In the genomic region with DNA sequence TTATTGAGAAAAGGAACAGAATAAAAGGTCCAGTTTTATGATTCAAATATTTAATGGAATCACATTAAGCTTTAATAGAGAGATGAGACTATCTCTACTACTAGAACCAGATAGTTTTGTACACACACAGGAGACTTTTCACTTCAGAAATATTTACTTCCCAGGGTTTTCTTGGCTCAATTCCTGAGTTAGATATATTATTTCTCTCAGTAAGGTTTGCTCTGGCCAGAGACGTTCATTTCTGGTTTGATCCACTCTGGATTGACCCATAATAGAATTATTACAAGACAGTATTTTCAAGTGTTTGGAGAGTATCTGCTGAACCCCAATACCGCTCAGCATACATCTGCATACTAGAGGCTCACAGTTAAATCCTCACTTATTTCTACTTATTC, we compare ENCODE assay signal across 1 cellular context.
TF ChIP-seq lines count a peak whose summit lies in the region.

No MANE protein-coding gene starts in this region.

TF ChIP-seq in IMR-90, 13 proteins besides CTCF, POLR2A, EP300 and RAD21 (continued from another document):
- TF ChIP-seq, protein P1, sequence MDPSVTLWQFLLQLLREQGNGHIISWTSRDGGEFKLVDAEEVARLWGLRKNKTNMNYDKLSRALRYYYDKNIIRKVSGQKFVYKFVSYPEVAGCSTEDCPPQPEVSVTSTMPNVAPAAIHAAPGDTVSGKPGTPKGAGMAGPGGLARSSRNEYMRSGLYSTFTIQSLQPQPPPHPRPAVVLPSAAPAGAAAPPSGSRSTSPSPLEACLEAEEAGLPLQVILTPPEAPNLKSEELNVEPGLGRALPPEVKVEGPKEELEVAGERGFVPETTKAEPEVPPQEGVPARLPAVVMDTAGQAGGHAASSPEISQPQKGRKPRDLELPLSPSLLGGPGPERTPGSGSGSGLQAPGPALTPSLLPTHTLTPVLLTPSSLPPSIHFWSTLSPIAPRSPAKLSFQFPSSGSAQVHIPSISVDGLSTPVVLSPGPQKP (IDR thresholded peaks at IDR 0.05; ENCODE audit: borderline replicate concordance, low read depth, low read length): no peak
- TF ChIP-seq NFE2L2 (IDR thresholded peaks at IDR 0.05; ENCODE audit: low read depth, low read length) (no peak), MXI1 (IDR thresholded peaks at IDR 0.05; ENCODE audit: borderline replicate concordance, low read depth, low read length) (no peak), RCOR1 (IDR thresholded peaks at IDR 0.05; ENCODE audit: insufficient replicate concordance, low read length) (no peak), BHLHE40 (IDR thresholded peaks at IDR 0.05; ENCODE audit: low read depth, low read length) (no peak), CEBPB (IDR thresholded peaks at IDR 0.05; ENCODE audit: low read depth, low read length) (no peak), MAZ (IDR thresholded peaks at IDR 0.05; ENCODE audit: borderline replicate concordance, low read depth, low read length) (no peak)
